ENCODE assay signal across 15 cellular contexts in genomic region chr6:84645563-84646266, GRCh38.
DNase-seq lines count a peak whose midpoint lies in the region; ATAC-seq and TF ChIP-seq lines count a peak whose summit lies in the region.
"Had no signal": no experiment of that assay in that cellular context is flagged by ENCODE, and none has a peak within 500 bp of the region (broad histone marks: within the 10 kb centered on the region; RNA-seq: fewer than 3 reads in every experiment).

No MANE protein-coding gene starts in this region.

- WGBS in heart left ventricle, 4 donors, result 59 to 72% (median 68%) methylated on average over 4 of the region's 4 CpGs

- intact Hi-C loops in posterior vena cava (cut with DNase I), result loop anchor here in 1 of 2 donors (2.0 kb wide), 1 partner anchor 77 kb away; no protein-coding TSS in a partner anchor
- intact Hi-C loops in heart left ventricle (cut with DNase I), result loop anchor here in 1 of 10 donors (10.0 kb wide), 1 partner anchor 119 kb away; the partner anchor contains the start of gene TBX18
- intact Hi-C loops in lower lobe of right lung (cut with DNase I), result no loop called here

- H3K4me3 ChIP-seq in BE2C (ENCODE audit: low read depth, low read length) (no peak overlapping the region), brain microvascular endothelial cell (ENCODE audit: low read depth, low read length) (no peak overlapping the region), heart left ventricle (no peak overlapping the region), lower lobe of right lung (no peak overlapping the region)

- H3K27ac ChIP-seq in brain microvascular endothelial cell, result peak overlapping the region; percentile 68
- H3K27ac ChIP-seq in heart left ventricle, result no peak overlapping the region
- H3K27ac ChIP-seq in lower lobe of right lung, result no peak overlapping the region
- H3K27ac ChIP-seq: neutrophil had no signal

- H3K27me3 ChIP-seq in BE2C, result no peaks in the 10 kb centered on the region
- H3K27me3 ChIP-seq in brain microvascular endothelial cell (replicated peaks), result no peaks in the 10 kb centered on the region
- no peaks in the 10 kb centered on the region for H3K27me3 ChIP-seq in heart left ventricle
- no peaks in the 10 kb centered on the region for H3K27me3 ChIP-seq in lower lobe of right lung (ENCODE audit: low read depth)
- H3K27me3 ChIP-seq: neutrophil had no signal

- DNase-seq in BE2C (peak; percentile 31), M059J (ENCODE audit: low read depth) (peak; percentile 82), brain microvascular endothelial cell (peak; percentile 62), kidney tubule cell (ENCODE audit: low spot score) (peak; percentile 53), posterior vena cava (ENCODE audit: low spot score) (no peak), heart left ventricle (no peak), lower lobe of right lung (no peak), LoVo (ENCODE audit: low spot score) (no peak)
- DNase-seq: activated naive CD8-positive, alpha-beta T cell treated with anti-CD3 and anti-CD28 coated beads for 36 hours; foreskin melanocyte; KG1; NCI-H1694 treated with DMSO at 0.1 percent for 48 hours; NCI-H510A treated with DMSO at 0.1 percent for 48 hours; small intestine had no signal

- H3K4me1 ChIP-seq in BE2C, result peaks cover 33% of the 10 kb centered on the region
- H3K4me1 ChIP-seq in heart left ventricle, result peaks cover 0 to 2% (median 0%) of the 10 kb centered on the region in 12 donors
- no peaks in the 10 kb centered on the region for H3K4me1 ChIP-seq in lower lobe of right lung

- H3K9me3 ChIP-seq in BE2C (no peaks in the 10 kb centered on the region), heart left ventricle (no peaks in the 10 kb centered on the region), lower lobe of right lung (no peaks in the 10 kb centered on the region)
- H3K9me3 ChIP-seq: neutrophil had no signal

- H3K36me3 ChIP-seq in BE2C (no peaks in the 10 kb centered on the region), brain microvascular endothelial cell (replicated peaks) (no peaks in the 10 kb centered on the region), heart left ventricle (no peaks in the 10 kb centered on the region), lower lobe of right lung (no peaks in the 10 kb centered on the region)
- H3K36me3 ChIP-seq: neutrophil had no signal

- in situ Hi-C loops in brain microvascular endothelial cell (cut with HindIII; ENCODE audit: low pct_ligation_motif_present, low sequenced_read_pairs), result no loop called here

- no peak for TF ChIP-seq POLR2A in heart left ventricle (IDR thresholded peaks at IDR 0.05)

- TF ChIP-seq CTCF in BE2C (IDR thresholded peaks at IDR 0.05; ENCODE audit: low read depth, low read length), result no peak
- no peak for TF ChIP-seq CTCF in brain microvascular endothelial cell (IDR thresholded peaks at IDR 0.05; ENCODE audit: low read depth, low read length, missing control alignments)
- TF ChIP-seq CTCF in heart left ventricle (IDR thresholded peaks at IDR 0.05), result no peak
- TF ChIP-seq CTCF in lower lobe of right lung (IDR thresholded peaks at IDR 0.05), result no peak

- ATAC-seq in heart left ventricle, result no peak
- ATAC-seq in lower lobe of right lung, result no peak

Comparison
In these comparisons a context has a peak if more than half of its experiments do, and no peak if none do; other contexts are left out.
1. DNase-seq: peak in BE2C (single experiment), M059J (single experiment), brain microvascular endothelial cell (single experiment) and kidney tubule cell (single experiment); none in posterior vena cava (single experiment), heart left ventricle (0 of 5), lower lobe of right lung (single experiment) and LoVo (single experiment).